2 cellular contexts compared by ENCODE assay signal in the genomic region with DNA sequence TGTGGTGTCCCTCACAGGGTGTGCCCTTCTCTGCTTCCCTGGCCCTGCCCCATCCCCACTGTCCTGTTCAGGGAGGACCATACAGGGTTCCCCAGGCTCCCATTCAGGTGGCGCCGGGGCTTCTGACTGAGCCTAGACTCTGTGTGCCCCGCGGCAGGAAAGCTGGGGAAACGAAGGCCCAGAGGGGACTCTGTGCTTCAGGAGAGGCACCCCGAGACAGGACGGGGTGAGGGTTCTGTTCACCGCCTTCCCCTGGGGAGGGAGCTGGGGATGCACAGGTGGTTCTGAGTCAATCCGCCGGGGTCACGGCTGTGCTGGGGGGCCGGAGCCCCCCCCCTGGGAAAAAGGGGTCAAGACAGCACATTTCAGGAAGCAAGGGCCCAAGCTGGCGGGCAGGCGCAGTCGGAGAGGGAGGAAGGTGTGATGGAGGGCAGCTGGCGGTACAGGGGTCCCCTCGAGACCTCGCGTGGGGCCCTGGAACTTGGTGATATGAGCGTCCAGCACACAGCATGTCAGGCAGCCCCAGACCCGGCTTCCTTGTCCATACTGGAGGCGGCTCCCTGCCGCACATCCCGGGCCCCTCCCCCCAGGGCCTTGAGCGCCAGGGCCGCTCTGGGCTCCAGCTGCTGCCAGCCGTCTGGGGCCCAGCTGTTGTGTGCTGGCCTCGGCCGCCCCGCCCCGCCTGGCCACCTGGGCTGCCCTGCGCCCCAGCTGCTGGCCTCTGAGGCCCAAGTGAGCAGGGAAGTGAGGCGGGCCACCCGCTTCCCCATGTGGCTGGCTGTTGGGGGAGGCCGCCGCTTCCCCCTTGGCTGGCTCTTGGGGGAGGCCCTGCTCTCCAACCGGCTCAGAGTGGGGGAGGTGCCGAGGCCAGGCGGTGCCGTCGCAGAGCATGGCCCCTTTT.
TF ChIP-seq lines count a peak whose summit lies in the region.

No MANE protein-coding gene starts in this region.

TF ChIP-seq in WTC11, 78 proteins besides CTCF, POLR2A, EP300 and RAD21 (continued from another document and continues in another):
- TF ChIP-seq FOXP4 (CRISPR knock-in tag; IDR thresholded peaks at IDR 0.05) (no peak), FOXP1 (CRISPR knock-in tag; IDR thresholded peaks at IDR 0.05; ENCODE audit: borderline replicate concordance) (0 out of 2 replicates have a peak, but pooled peaks have one; percentile 5), CBFB (CRISPR knock-in tag; IDR thresholded peaks at IDR 0.05; ENCODE audit: low read depth) (no peak), CDX4 (CRISPR knock-in tag; IDR thresholded peaks at IDR 0.05; ENCODE audit: borderline replicate concordance) (no peak), ZBTB21 (CRISPR knock-in tag; IDR thresholded peaks at IDR 0.05; ENCODE audit: borderline replicate concordance) (no peak), ZNF317 (CRISPR knock-in tag; IDR thresholded peaks at IDR 0.05; ENCODE audit: borderline replicate concordance, low read depth) (no peak), TP53 (CRISPR knock-in tag; IDR thresholded peaks at IDR 0.05) (no peak), ZNF219 (CRISPR knock-in tag; IDR thresholded peaks at IDR 0.05; ENCODE audit: borderline replicate concordance) (no peak), ELF4 (CRISPR knock-in tag; IDR thresholded peaks at IDR 0.05; ENCODE audit: low read depth) (0 out of 2 replicates have a peak, but pooled peaks have one; percentile 32), OVOL2 (CRISPR knock-in tag; IDR thresholded peaks at IDR 0.05; ENCODE audit: borderline replicate concordance) (no peak), ATF2 (CRISPR knock-in tag; IDR thresholded peaks at IDR 0.05; ENCODE audit: borderline replicate concordance, low read depth) (no peak), ZNF396 (CRISPR knock-in tag; IDR thresholded peaks at IDR 0.05; ENCODE audit: borderline replicate concordance) (no peak), ZNF423 (CRISPR knock-in tag; IDR thresholded peaks at IDR 0.05) (peak; percentile 43), ZBTB43 (CRISPR knock-in tag; IDR thresholded peaks at IDR 0.05) (no peak)
- TF ChIP-seq, protein P1, sequence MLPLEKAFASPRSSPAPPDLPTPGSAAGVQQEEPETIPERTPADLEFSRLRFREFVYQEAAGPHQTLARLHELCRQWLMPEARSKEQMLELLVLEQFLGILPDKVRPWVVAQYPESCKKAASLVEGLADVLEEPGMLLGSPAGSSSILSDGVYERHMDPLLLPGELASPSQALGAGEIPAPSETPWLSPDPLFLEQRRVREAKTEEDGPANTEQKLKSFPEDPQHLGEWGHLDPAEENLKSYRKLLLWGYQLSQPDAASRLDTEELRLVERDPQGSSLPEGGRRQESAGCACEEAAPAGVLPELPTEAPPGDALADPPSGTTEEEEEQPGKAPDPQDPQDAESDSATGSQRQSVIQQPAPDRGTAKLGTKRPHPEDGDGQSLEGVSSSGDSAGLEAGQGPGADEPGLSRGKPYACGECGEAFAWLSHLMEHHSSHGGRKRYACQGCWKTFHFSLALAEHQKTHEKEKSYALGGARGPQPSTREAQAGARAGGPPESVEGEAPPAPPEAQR (CRISPR knock-in tag; IDR thresholded peaks at IDR 0.05), result no peak
- TF ChIP-seq, protein P2, sequence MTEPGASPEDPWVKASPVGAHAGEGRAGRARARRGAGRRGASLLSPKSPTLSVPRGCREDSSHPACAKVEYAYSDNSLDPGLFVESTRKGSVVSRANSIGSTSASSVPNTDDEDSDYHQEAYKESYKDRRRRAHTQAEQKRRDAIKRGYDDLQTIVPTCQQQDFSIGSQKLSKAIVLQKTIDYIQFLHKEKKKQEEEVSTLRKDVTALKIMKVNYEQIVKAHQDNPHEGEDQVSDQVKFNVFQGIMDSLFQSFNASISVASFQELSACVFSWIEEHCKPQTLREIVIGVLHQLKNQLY (CRISPR knock-in tag; IDR thresholded peaks at IDR 0.05), result no peak

TF ChIP-seq in HepG2, 621 proteins besides CTCF, POLR2A, EP300 and RAD21 (continued from another document and continues in another):
- TF ChIP-seq, protein P3, sequence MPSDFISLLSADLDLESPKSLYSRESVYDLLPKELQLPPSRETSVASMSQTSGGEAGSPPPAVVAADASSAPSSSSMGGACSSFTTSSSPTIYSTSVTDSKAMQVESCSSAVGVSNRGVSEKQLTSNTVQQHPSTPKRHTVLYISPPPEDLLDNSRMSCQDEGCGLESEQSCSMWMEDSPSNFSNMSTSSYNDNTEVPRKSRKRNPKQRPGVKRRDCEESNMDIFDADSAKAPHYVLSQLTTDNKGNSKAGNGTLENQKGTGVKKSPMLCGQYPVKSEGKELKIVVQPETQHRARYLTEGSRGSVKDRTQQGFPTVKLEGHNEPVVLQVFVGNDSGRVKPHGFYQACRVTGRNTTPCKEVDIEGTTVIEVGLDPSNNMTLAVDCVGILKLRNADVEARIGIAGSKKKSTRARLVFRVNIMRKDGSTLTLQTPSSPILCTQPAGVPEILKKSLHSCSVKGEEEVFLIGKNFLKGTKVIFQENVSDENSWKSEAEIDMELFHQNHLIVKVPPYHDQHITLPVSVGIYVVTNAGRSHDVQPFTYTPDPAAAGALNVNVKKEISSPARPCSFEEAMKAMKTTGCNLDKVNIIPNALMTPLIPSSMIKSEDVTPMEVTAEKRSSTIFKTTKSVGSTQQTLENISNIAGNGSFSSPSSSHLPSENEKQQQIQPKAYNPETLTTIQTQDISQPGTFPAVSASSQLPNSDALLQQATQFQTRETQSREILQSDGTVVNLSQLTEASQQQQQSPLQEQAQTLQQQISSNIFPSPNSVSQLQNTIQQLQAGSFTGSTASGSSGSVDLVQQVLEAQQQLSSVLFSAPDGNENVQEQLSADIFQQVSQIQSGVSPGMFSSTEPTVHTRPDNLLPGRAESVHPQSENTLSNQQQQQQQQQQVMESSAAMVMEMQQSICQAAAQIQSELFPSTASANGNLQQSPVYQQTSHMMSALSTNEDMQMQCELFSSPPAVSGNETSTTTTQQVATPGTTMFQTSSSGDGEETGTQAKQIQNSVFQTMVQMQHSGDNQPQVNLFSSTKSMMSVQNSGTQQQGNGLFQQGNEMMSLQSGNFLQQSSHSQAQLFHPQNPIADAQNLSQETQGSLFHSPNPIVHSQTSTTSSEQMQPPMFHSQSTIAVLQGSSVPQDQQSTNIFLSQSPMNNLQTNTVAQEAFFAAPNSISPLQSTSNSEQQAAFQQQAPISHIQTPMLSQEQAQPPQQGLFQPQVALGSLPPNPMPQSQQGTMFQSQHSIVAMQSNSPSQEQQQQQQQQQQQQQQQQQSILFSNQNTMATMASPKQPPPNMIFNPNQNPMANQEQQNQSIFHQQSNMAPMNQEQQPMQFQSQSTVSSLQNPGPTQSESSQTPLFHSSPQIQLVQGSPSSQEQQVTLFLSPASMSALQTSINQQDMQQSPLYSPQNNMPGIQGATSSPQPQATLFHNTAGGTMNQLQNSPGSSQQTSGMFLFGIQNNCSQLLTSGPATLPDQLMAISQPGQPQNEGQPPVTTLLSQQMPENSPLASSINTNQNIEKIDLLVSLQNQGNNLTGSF (CRISPR knock-in tag; IDR thresholded peaks at IDR 0.05), result peak; percentile 9; the same call in 1 of the 2 replicates
- TF ChIP-seq ARNT2 (CRISPR knock-in tag; IDR thresholded peaks at IDR 0.05; ENCODE audit: low read depth), result peak; percentile 88
- TF ChIP-seq KAT7 (CRISPR knock-in tag; IDR thresholded peaks at IDR 0.05; ENCODE audit: borderline replicate concordance), result peak; percentile 85; the same call in 1 of the 2 replicates
- no peak for TF ChIP-seq ZNF30 (CRISPR knock-in tag; IDR thresholded peaks at IDR 0.05)
- TF ChIP-seq ZNF329 (CRISPR knock-in tag; IDR thresholded peaks at IDR 0.05; ENCODE audit: low read depth), result peak; percentile 43; the same call in 1 of the 2 replicates
- no peak for TF ChIP-seq TERF1 (CRISPR knock-in tag; IDR thresholded peaks at IDR 0.05)
- peak; percentile 86 for TF ChIP-seq JUN (CRISPR knock-in tag; IDR thresholded peaks at IDR 0.05)
- peak; percentile 87 for TF ChIP-seq KLF6 (CRISPR knock-in tag; IDR thresholded peaks at IDR 0.05)
- TF ChIP-seq ZNF75D (CRISPR knock-in tag; IDR thresholded peaks at IDR 0.05; ENCODE audit: borderline replicate concordance), result 0 out of 2 replicates have a peak, but pooled peaks have one; percentile 64
- 0 out of 2 replicates have a peak, but pooled peaks have one; percentile 63 for TF ChIP-seq ZNF235 (CRISPR knock-in tag; IDR thresholded peaks at IDR 0.05; ENCODE audit: borderline replicate concordance)
- TF ChIP-seq, protein P4, sequence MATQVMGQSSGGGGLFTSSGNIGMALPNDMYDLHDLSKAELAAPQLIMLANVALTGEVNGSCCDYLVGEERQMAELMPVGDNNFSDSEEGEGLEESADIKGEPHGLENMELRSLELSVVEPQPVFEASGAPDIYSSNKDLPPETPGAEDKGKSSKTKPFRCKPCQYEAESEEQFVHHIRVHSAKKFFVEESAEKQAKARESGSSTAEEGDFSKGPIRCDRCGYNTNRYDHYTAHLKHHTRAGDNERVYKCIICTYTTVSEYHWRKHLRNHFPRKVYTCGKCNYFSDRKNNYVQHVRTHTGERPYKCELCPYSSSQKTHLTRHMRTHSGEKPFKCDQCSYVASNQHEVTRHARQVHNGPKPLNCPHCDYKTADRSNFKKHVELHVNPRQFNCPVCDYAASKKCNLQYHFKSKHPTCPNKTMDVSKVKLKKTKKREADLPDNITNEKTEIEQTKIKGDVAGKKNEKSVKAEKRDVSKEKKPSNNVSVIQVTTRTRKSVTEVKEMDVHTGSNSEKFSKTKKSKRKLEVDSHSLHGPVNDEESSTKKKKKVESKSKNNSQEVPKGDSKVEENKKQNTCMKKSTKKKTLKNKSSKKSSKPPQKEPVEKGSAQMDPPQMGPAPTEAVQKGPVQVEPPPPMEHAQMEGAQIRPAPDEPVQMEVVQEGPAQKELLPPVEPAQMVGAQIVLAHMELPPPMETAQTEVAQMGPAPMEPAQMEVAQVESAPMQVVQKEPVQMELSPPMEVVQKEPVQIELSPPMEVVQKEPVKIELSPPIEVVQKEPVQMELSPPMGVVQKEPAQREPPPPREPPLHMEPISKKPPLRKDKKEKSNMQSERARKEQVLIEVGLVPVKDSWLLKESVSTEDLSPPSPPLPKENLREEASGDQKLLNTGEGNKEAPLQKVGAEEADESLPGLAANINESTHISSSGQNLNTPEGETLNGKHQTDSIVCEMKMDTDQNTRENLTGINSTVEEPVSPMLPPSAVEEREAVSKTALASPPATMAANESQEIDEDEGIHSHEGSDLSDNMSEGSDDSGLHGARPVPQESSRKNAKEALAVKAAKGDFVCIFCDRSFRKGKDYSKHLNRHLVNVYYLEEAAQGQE (IDR thresholded peaks at IDR 0.05; ENCODE audit: borderline replicate concordance in 1 of 2, low read depth in 1 of 2, low read length in 2 of 2), result no peak; a peak in 1 of 4 replicates
- TF ChIP-seq PAXIP1 (CRISPR knock-in tag; conservative IDR thresholded peaks at IDR 0.05), result peak; percentile 89
- peak; percentile 59 for TF ChIP-seq ZNF619 (CRISPR knock-in tag; IDR thresholded peaks at IDR 0.05)
- TF ChIP-seq ZFX (CRISPR knock-in tag; IDR thresholded peaks at IDR 0.05; ENCODE audit: low read depth), result peak; percentile 97
- TF ChIP-seq KLF13 (CRISPR knock-in tag; IDR thresholded peaks at IDR 0.05), result 0 out of 2 replicates have a peak, but pooled peaks have one; percentile 59
- TF ChIP-seq ZNF672 (CRISPR knock-in tag; IDR thresholded peaks at IDR 0.05), result peak; percentile 52; the same call in 1 of the 2 replicates
- peak; percentile 69; the same call in 1 of the 2 replicates for TF ChIP-seq KLF9 (CRISPR knock-in tag; IDR thresholded peaks at IDR 0.05; ENCODE audit: low read depth)
- TF ChIP-seq ZNF292 (CRISPR knock-in tag; IDR thresholded peaks at IDR 0.05; ENCODE audit: borderline replicate concordance, low read depth), result peak; percentile 37; the same call in 1 of the 2 replicates
- TF ChIP-seq ZNF431 (CRISPR knock-in tag; IDR thresholded peaks at IDR 0.05; ENCODE audit: borderline replicate concordance, low read depth), result no peak
- no peak for TF ChIP-seq ELF4 (CRISPR knock-in tag; IDR thresholded peaks at IDR 0.05; ENCODE audit: borderline replicate concordance)
- TF ChIP-seq STAG1 (CRISPR knock-in tag; IDR thresholded peaks at IDR 0.05), result peak; percentile 13; the same call in 1 of the 2 replicates
- TF ChIP-seq TRAFD1 (CRISPR knock-in tag; IDR thresholded peaks at IDR 0.05; ENCODE audit: borderline replicate concordance), result no peak
- peak; percentile 72 for TF ChIP-seq GATAD1 (CRISPR knock-in tag; IDR thresholded peaks at IDR 0.05)
- no peak for TF ChIP-seq GABPA (IDR thresholded peaks at IDR 0.05; ENCODE audit: low read depth, low read length)
- TF ChIP-seq GABPA (CRISPR knock-in tag; IDR thresholded peaks at IDR 0.05; ENCODE audit: low read depth), result no peak
- TF ChIP-seq BHLHE40 (IDR thresholded peaks at IDR 0.05; ENCODE audit: low read length), result peak; percentile 16
